In genomic region chr1:153629971-153630370, GRCh38 we compare ENCODE assay signal across 14 cellular contexts. TPM values are rescaled to one million over a fixed set of nuclear protein-coding genes. Genes with fewer than 3 reads are reported as not detected.
DNase-seq lines count a peak whose midpoint lies in the region; ATAC-seq, FAIRE-seq and TF ChIP-seq lines count a peak whose summit lies in the region.
"Had no signal": no experiment of that assay in that cellular context is flagged by ENCODE, and none has a peak within 500 bp of the region (broad histone marks: within the 10 kb centered on the region; RNA-seq: fewer than 3 reads in every experiment).

No MANE protein-coding gene starts in this region.

- TF ChIP-seq CTCF in heart right ventricle (IDR thresholded peaks at IDR 0.05) (no peak), neural crest cell (conservative IDR thresholded peaks at IDR 0.05) (no peak), vagina (IDR thresholded peaks at IDR 0.05) (no peak), GM23338 (conservative IDR thresholded peaks at IDR 0.05; ENCODE audit: low read depth in 2 of 2) (no peak)

- peak overlapping the region; percentile 78 for H3K27ac Mint-ChIP-seq in activated T-helper 17 cell treated with anti-CD3 and anti-CD28 coated beads, Interleukin-2, amount 50 U/mL, for 72 hours
- H3K27ac Mint-ChIP-seq in neural crest cell (ENCODE audit: unreplicated experiment) (no peak overlapping the region), GM23338 (no peak overlapping the region)
- H3K27ac Mint-ChIP-seq: stimulated activated memory B cell treated with anti-CD40 and anti-IgM and Interleukin-4, amounts not matched to agents 10 μg/mL and 1 μg/mL and 100 μg/mL, for 72 hours had no signal

- no peaks in the 10 kb centered on the region for H3K27me3 ChIP-seq in heart right ventricle
- no peaks in the 10 kb centered on the region for H3K27me3 ChIP-seq in vagina
- H3K27me3 ChIP-seq in GM23338 (ENCODE audit: insufficient read depth), result no peaks in the 10 kb centered on the region

- 0 out of 2 replicates have a peak, but pooled peaks cover 3% of the 10 kb centered on the region for H3K9me2 ChIP-seq in GM23338 (ENCODE audit: insufficient read depth)

- peak overlapping the region; percentile 51 to 98 (median 90) for H3K27ac ChIP-seq in heart right ventricle
- H3K27ac ChIP-seq in vagina, result peak overlapping the region; percentile 48
- no peak overlapping the region for H3K27ac ChIP-seq in GM23338 (ENCODE audit: low read depth)
- H3K27ac ChIP-seq: epithelial cell of prostate had no signal

- H3K9me3 ChIP-seq in heart right ventricle (no peaks in the 10 kb centered on the region), vagina (no peaks in the 10 kb centered on the region)

- no peak for FAIRE-seq in frontal cortex (lab: Jason Lieb, UNC)

- 53 to 72% methylated on average over 1 of the region's 1 CpG for WGBS in heart right ventricle, 2 donors

- H3K4me1 Mint-ChIP-seq in activated T-helper 17 cell treated with anti-CD3 and anti-CD28 coated beads, Interleukin-2, amount 50 U/mL, for 72 hours, result peaks cover 24% of the 10 kb centered on the region
- H3K4me1 Mint-ChIP-seq in neural crest cell, result peaks cover 46% of the 10 kb centered on the region
- H3K4me1 Mint-ChIP-seq in GM23338, result peaks cover 46% of the 10 kb centered on the region

- H3K4me2 ChIP-seq in GM23338, result no peak overlapping the region

- intact Hi-C loops in heart right ventricle (cut with DNase I), result loop anchor here in 2 of 10 donors (5.0 kb wide), 2 partner anchors 37 to 42 kb away; partner anchors contain the start of gene ILF2 (in 1 of the 2)
- intact Hi-C loops in vagina (cut with DNase I), result loop anchor here (5.0 kb wide), 1 partner anchor 98 kb away; no protein-coding TSS in a partner anchor

- peaks cover 14% of the 10 kb centered on the region for H3K36me3 Mint-ChIP-seq in activated T-helper 17 cell treated with anti-CD3 and anti-CD28 coated beads, Interleukin-2, amount 50 U/mL, for 72 hours (ENCODE audit: low read depth)
- H3K36me3 Mint-ChIP-seq in neural crest cell (ENCODE audit: low read depth) (peaks cover 10% of the 10 kb centered on the region), GM23338 (ENCODE audit: low read depth) (peaks cover 28% of the 10 kb centered on the region)

- peaks cover 8% of the 10 kb centered on the region; the same call in 1 of the 2 replicates for H3F3A ChIP-seq in GM23338 (replicated peaks; ENCODE audit: low read depth)

- peaks cover 7% of the 10 kb centered on the region for H3K79me2 ChIP-seq in GM23338 (replicated peaks; ENCODE audit: insufficient read depth)

- peak; percentile 67 to 80 for DNase-seq in heart right ventricle
- no peak for DNase-seq in neural crest cell (ENCODE audit: low read depth, low spot score)
- no peak for DNase-seq in vagina (ENCODE audit: extremely low spot score in 2 of 2)
- DNase-seq in T-helper 2 cell, result no peak
- no peak for DNase-seq in GM23338 (ENCODE audit: low spot score)
- DNase-seq in frontal cortex (ENCODE audit: low spot score in 2 of 2), result no peak
- DNase-seq: activated CD4-positive, alpha-beta memory T cell treated with anti-CD3 and anti-CD28 coated beads for 36 hours; NCI-H1417; RPMI8226; stimulated activated CD4-positive, alpha-beta T cell treated with anti-CD3 and anti-CD28 coated beads, Interleukin-4, amount 100 ng/mL, for 1 hour; T1000 had no signal

- H3K9me3 Mint-ChIP-seq in activated T-helper 17 cell treated with anti-CD3 and anti-CD28 coated beads, Interleukin-2, amount 50 U/mL, for 72 hours, result no peaks in the 10 kb centered on the region
- peaks cover 3% of the 10 kb centered on the region for H3K9me3 Mint-ChIP-seq in neural crest cell
- H3K9me3 Mint-ChIP-seq in GM23338, result no peaks in the 10 kb centered on the region
- H3K9me3 Mint-ChIP-seq: activated CD4-positive, alpha-beta memory T cell treated with anti-CD3 and anti-CD28 coated beads for 36 hours had no signal

- TF ChIP-seq POLR2A in vagina (IDR thresholded peaks at IDR 0.05), result no peak

- H3K4me3 ChIP-seq in heart right ventricle (peak overlapping the region in 9 of 10 donors; percentile 19 to 71 (median 58)), vagina (no peak overlapping the region), GM23338 (no peak overlapping the region)

- H3K4me3 Mint-ChIP-seq in activated T-helper 17 cell treated with anti-CD3 and anti-CD28 coated beads, Interleukin-2, amount 50 U/mL, for 72 hours, result no peak overlapping the region
- peak overlapping the region; percentile 56 for H3K4me3 Mint-ChIP-seq in neural crest cell
- no peak overlapping the region for H3K4me3 Mint-ChIP-seq in GM23338
- H3K4me3 Mint-ChIP-seq: activated CD4-positive, alpha-beta memory T cell treated with anti-CD3 and anti-CD28 coated beads for 36 hours; stimulated activated memory B cell treated with anti-CD40 and anti-IgM and Interleukin-4, amounts not matched to agents 10 μg/mL and 1 μg/mL and 100 μg/mL, for 72 hours had no signal

- H3K4me1 ChIP-seq in heart right ventricle, result peaks cover 20 to 82% (median 54%) of the 10 kb centered on the region in 9 donors
- peaks cover 47% of the 10 kb centered on the region for H3K4me1 ChIP-seq in vagina
- peaks cover 13% of the 10 kb centered on the region; the same call in 1 of the 2 replicates for H3K4me1 ChIP-seq in GM23338 (ENCODE audit: insufficient read depth)

- H4K20me1 ChIP-seq in GM23338 (replicated peaks; ENCODE audit: insufficient read depth), result no peaks in the 10 kb centered on the region

- ATAC-seq in activated T-helper 17 cell treated with anti-CD3 and anti-CD28 coated beads, Interleukin-2, amount 50 U/mL, for 72 hours (replicated peaks), result no peak
- ATAC-seq in heart right ventricle (peak in 7 of 8 donors; percentile 19 to 52 (median 31)), GM23338 (no peak)
- ATAC-seq: stimulated activated memory B cell treated with anti-CD40 and anti-IgM and Interleukin-4, amounts not matched to agents 10 μg/mL and 1 μg/mL and 100 μg/mL, for 72 hours had no signal

- H3K27me3 Mint-ChIP-seq in activated T-helper 17 cell treated with anti-CD3 and anti-CD28 coated beads, Interleukin-2, amount 50 U/mL, for 72 hours, result no peaks in the 10 kb centered on the region
- H3K27me3 Mint-ChIP-seq in neural crest cell (ENCODE audit: low read depth) (no peaks in the 10 kb centered on the region), GM23338 (ENCODE audit: insufficient read depth, low read depth, poor library complexity) (peaks cover 20% of the 10 kb centered on the region)
- H3K27me3 Mint-ChIP-seq: stimulated activated memory B cell treated with anti-CD40 and anti-IgM and Interleukin-4, amounts not matched to agents 10 μg/mL and 1 μg/mL and 100 μg/mL, for 72 hours had no signal

- no peak overlapping the region for H2AFZ ChIP-seq in GM23338

- H3K36me3 ChIP-seq in heart right ventricle, result peaks cover 0 to 9% (median 0%) of the 10 kb centered on the region in 9 donors
- H3K36me3 ChIP-seq in vagina, result no peaks in the 10 kb centered on the region
- H3K36me3 ChIP-seq in GM23338 (ENCODE audit: insufficient read depth), result no peaks in the 10 kb centered on the region

RNA-seq across cellular contexts. Expression of gene S100A1, which starts 1.7 kb away (rescaled TPM):
- not detected for total RNA-seq in activated T-helper 17 cell treated with anti-CD3 and anti-CD28 coated beads, Interleukin-2, amount 50 U/mL, for 72 hours
- total RNA-seq in heart right ventricle (1,000 to 10,000 TPM; 1,287 to 3,035 (median 2,343) TPM), neural crest cell (not detected in 2 replicates), vagina (not detected), frontal cortex (1.2 TPM)
- polyA plus RNA-seq in heart right ventricle (1,000 to 10,000 TPM in 1 of 2 donors, 100 to 1,000 TPM in 1; 685 to 2,765 TPM), GM23338 (2016; fragmentation: Nextera tagmentation; extraction: Ambion mirVana) (0.13 TPM in 1 of 2 replicates, not detected in the other)
- 0.66 TPM in 1 of 2 replicates, not detected in the other for total RNA-seq in GM23338 (2014; rRNA removed; shearing (Covaris generic))
- total RNA-seq: activated CD4-positive, alpha-beta memory T cell treated with anti-CD3 and anti-CD28 coated beads for 36 hours had no signal

RNA-seq across cellular contexts. Expression of gene S100A13, which starts 2.7 kb away (rescaled TPM):
- 1 to 10 TPM; 6.8 to 7.9 TPM for total RNA-seq in activated T-helper 17 cell treated with anti-CD3 and anti-CD28 coated beads, Interleukin-2, amount 50 U/mL, for 72 hours
- 100 to 1,000 TPM; 101 to 150 (median 125) TPM for total RNA-seq in heart right ventricle
- polyA plus RNA-seq in heart right ventricle, result 100 to 1,000 TPM; 173 to 335 TPM
- 30.2 and 33.7 TPM in 2 replicates for total RNA-seq in neural crest cell
- total RNA-seq in vagina, result 116 TPM
- total RNA-seq in GM23338 (2014; rRNA removed; shearing (Covaris generic)), result 32.7 and 35.3 TPM in 2 replicates
- polyA plus RNA-seq in GM23338 (2016; fragmentation: Nextera tagmentation; extraction: Ambion mirVana), result 165 and 182 TPM in 2 replicates
- 7.3 TPM for total RNA-seq in frontal cortex

RNA-seq across cellular contexts. Expression of gene CHTOP, which starts 3.9 kb away (rescaled TPM):
- total RNA-seq in activated T-helper 17 cell treated with anti-CD3 and anti-CD28 coated beads, Interleukin-2, amount 50 U/mL, for 72 hours, result 10 to 100 TPM; 70.6 to 88.6 TPM
- 10 to 100 TPM; 67.4 to 95.5 (median 77.8) TPM for total RNA-seq in heart right ventricle
- 10 to 100 TPM; 61.6 to 76.2 TPM for polyA plus RNA-seq in heart right ventricle
- 132 and 136 TPM in 2 replicates for total RNA-seq in neural crest cell
- 67.3 TPM for total RNA-seq in vagina
- 68.9 and 73.4 TPM in 2 replicates for total RNA-seq in GM23338 (2014; rRNA removed; shearing (Covaris generic))
- polyA plus RNA-seq in GM23338 (2016; fragmentation: Nextera tagmentation; extraction: Ambion mirVana), result 86.6 and 97.8 TPM in 2 replicates
- 55.0 TPM for total RNA-seq in frontal cortex

RNA-seq across cellular contexts. Expression of gene S100A14, which starts 13.8 kb away (rescaled TPM):
- total RNA-seq in activated T-helper 17 cell treated with anti-CD3 and anti-CD28 coated beads, Interleukin-2, amount 50 U/mL, for 72 hours, result under 1 TPM in 1 of 2 donors, not detected in 1; 0.71 TPM
- total RNA-seq in heart right ventricle (1 to 10 TPM; 1.7 to 7.3 (median 4.6) TPM), neural crest cell (not detected in 2 replicates), vagina (323 TPM), frontal cortex (not detected)
- polyA plus RNA-seq in heart right ventricle (1 to 10 TPM in 1 of 2 donors, under 1 TPM in 1; 0.80 to 4.1 TPM), GM23338 (2016; fragmentation: Nextera tagmentation; extraction: Ambion mirVana) (0.53 and 0.64 TPM in 2 replicates)
- 0.28 TPM in 1 of 2 replicates, not detected in the other for total RNA-seq in GM23338 (2014; rRNA removed; shearing (Covaris generic))

RNA-seq across cellular contexts. Expression of gene S100A16, which starts 17.0 kb away (rescaled TPM):
- not detected for total RNA-seq in activated T-helper 17 cell treated with anti-CD3 and anti-CD28 coated beads, Interleukin-2, amount 50 U/mL, for 72 hours
- total RNA-seq in heart right ventricle, result 10 to 100 TPM; 28.8 to 68.2 (median 40.2) TPM
- 100 to 1,000 TPM in 1 of 2 donors, 10 to 100 TPM in 1; 98.6 to 176 TPM for polyA plus RNA-seq in heart right ventricle
- total RNA-seq in neural crest cell, result 5.3 and 7.1 TPM in 2 replicates
- total RNA-seq in vagina, result 259 TPM
- total RNA-seq in GM23338 (2014; rRNA removed; shearing (Covaris generic)), result 10.6 and 20.4 TPM in 2 replicates
- polyA plus RNA-seq in GM23338 (2016; fragmentation: Nextera tagmentation; extraction: Ambion mirVana), result 10.5 and 13.0 TPM in 2 replicates
- total RNA-seq in frontal cortex, result 13.0 TPM
- total RNA-seq: activated CD4-positive, alpha-beta memory T cell treated with anti-CD3 and anti-CD28 coated beads for 36 hours had no signal

Comparison
In these comparisons a context has a peak if more than half of its experiments do, and no peak if none do; other contexts are left out.
1. ATAC-seq: peak in heart right ventricle (7 of 8); none in activated T-helper 17 cell treated with anti-CD3 and anti-CD28 coated beads, Interleukin-2, amount 50 U/mL, for 72 hours (single experiment) and GM23338 (single experiment).
2. DNase-seq: peak in heart right ventricle (2 of 2); none in neural crest cell (single experiment), vagina (0 of 2), T-helper 2 cell (0 of 5), GM23338 (single experiment) and frontal cortex (0 of 2).
3. H3K4me3 ChIP-seq: peak in heart right ventricle (9 of 10); none in vagina (0 of 2) and GM23338 (single experiment).
4. RNA of gene S100A1, which starts 1.7 kb away (total RNA-seq): 1,287 to 3,035 TPM in heart right ventricle; 1.2 TPM in frontal cortex (single experiment), 0.66 TPM in GM23338, not detected in neural crest cell, not detected in activated T-helper 17 cell treated with anti-CD3 and anti-CD28 coated beads, Interleukin-2, amount 50 U/mL, for 72 hours and not detected in vagina (single experiment); every median in the first group is over 100 times any median in the second.